11 cellular contexts compared by ENCODE assay signal in the genomic region with DNA sequence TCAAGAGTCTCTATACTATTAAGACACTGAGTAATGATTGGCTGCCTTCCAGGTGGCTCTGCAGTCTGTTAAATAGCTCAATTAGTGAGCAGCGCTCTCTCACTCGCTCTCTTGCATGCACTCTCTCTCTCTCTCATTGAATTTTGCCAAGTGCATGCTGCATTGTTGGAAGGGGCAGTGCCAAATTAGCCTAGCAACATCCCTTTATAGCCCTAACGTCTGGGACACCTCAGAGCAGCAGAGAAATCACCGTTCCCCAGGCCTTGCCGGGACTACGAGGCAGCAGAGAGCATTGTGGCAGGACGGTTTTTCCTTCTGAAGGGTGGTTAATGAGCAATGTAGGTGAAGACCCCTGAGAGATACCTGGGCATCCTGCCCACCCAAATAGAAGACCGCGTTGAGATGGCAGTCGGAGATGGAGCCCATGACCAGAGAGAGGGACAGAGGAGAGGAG.
DNase-seq lines count a peak whose midpoint lies in the region; ATAC-seq and TF ChIP-seq lines count a peak whose summit lies in the region.
"Had no signal": no experiment of that assay in that cellular context is flagged by ENCODE, and none has a peak within 500 bp of the region (broad histone marks: within the 10 kb centered on the region; RNA-seq: fewer than 3 reads in every experiment).

No MANE protein-coding gene starts in this region.

- ATAC-seq in upper lobe of right lung (peak; percentile 24), HG02588 (IDR thresholded peaks at IDR 0.05; ENCODE audit: unreplicated experiment) (no peak)
- ATAC-seq: K562, WTC11 had no signal

- TF ChIP-seq CTCF in upper lobe of right lung (IDR thresholded peaks at IDR 0.05) (no peak), mesothelial cell of epicardium (IDR thresholded peaks at IDR 0.05; ENCODE audit: unreplicated experiment) (no peak)

- intact Hi-C loops in upper lobe of right lung (cut with DNase I): no loop called here

- H3K27ac Mint-ChIP-seq in mesothelial cell of epicardium: no peak overlapping the region
- H3K27ac Mint-ChIP-seq: WTC11 had no signal

- no peaks in the 10 kb centered on the region for H3K4me1 ChIP-seq in upper lobe of right lung
- H3K4me1 ChIP-seq: ascending aorta had no signal

- peaks cover 16% of the 10 kb centered on the region for H3K27me3 Mint-ChIP-seq in mesothelial cell of epicardium (ENCODE audit: low read depth)

- no peaks in the 10 kb centered on the region for H3K9me3 ChIP-seq in MG63
- no peaks in the 10 kb centered on the region for H3K9me3 ChIP-seq in upper lobe of right lung
- H3K9me3 ChIP-seq: ascending aorta had no signal

- H3K36me3 ChIP-seq in MG63 (no peaks in the 10 kb centered on the region), upper lobe of right lung (no peaks in the 10 kb centered on the region)
- H3K36me3 ChIP-seq: ascending aorta had no signal

- H3K27me3 ChIP-seq in MG63: no peaks in the 10 kb centered on the region; the same call in 1 of the 2 replicates
- no peaks in the 10 kb centered on the region for H3K27me3 ChIP-seq in upper lobe of right lung
- H3K27me3 ChIP-seq: ascending aorta had no signal

- DNase-seq in MG63 (peak; percentile 50), NCI-H774 (lab: John Stamatoyannopoulos, UW) (peak; percentile 69), globus pallidus (ENCODE audit: low spot score) (peak; percentile 76), upper lobe of right lung (no peak), mesothelial cell of epicardium (ENCODE audit: low spot score in 2 of 2, unreplicated experiment in 2 of 2) (no peak), HCEC 1CT (no peak)
- DNase-seq: NCI-H82 had no signal

- peaks cover 8% of the 10 kb centered on the region for H3K4me1 Mint-ChIP-seq in mesothelial cell of epicardium

- no peaks in the 10 kb centered on the region for H3K36me3 Mint-ChIP-seq in mesothelial cell of epicardium
- H3K36me3 Mint-ChIP-seq: WTC11 had no signal

- H3K9me3 Mint-ChIP-seq in mesothelial cell of epicardium: no peaks in the 10 kb centered on the region
- H3K9me3 Mint-ChIP-seq: WTC11 had no signal

- no peak overlapping the region for H3K4me3 Mint-ChIP-seq in mesothelial cell of epicardium
- H3K4me3 Mint-ChIP-seq: WTC11 had no signal

- H3K4me3 ChIP-seq in MG63 (no peak overlapping the region), upper lobe of right lung (no peak overlapping the region)
- H3K4me3 ChIP-seq: ascending aorta, K562 had no signal

- no peak overlapping the region for H3K27ac ChIP-seq in upper lobe of right lung
- H3K27ac ChIP-seq: ascending aorta had no signal

Comparison
In these comparisons a context has a peak if more than half of its experiments do, and no peak if none do; other contexts are left out.
1. DNase-seq: peak in MG63 (single experiment), NCI-H774 (single experiment) and globus pallidus (single experiment); none in upper lobe of right lung (single experiment), mesothelial cell of epicardium (0 of 2) and HCEC 1CT (single experiment).